In genomic region chrX:124476562-124476961, GRCh38 we compare ENCODE assay signal across 11 cellular contexts.
"Had no signal": no experiment of that assay in that cellular context is flagged by ENCODE, and none has a peak within 500 bp of the region (broad histone marks: within the 10 kb centered on the region; RNA-seq: fewer than 3 reads in every experiment).

No MANE protein-coding gene starts in this region.

- DNase-seq: activated CD4-positive, alpha-beta T cell treated with anti-CD3 and anti-CD28 coated beads, Interleukin-2, amount 10 ng/mL, durations not matched to agents 7 days and 5 days; activated CD4-positive, CD25-positive, alpha-beta regulatory T cell; activated CD8-positive, alpha-beta memory T cell treated with anti-CD3 and anti-CD28 coated beads for 24 hours; activated naive CD4-positive, alpha-beta T cell treated with anti-CD3 and anti-CD28 coated beads, Interleukin-2, amount 10 ng/mL, durations not matched to agents 7 days and 5 days; colonic mucosa; esophagus squamous epithelium; foreskin fibroblast; left colon; naive B cell; stomach had no signal

- ATAC-seq: activated T-helper 17 cell treated with anti-CD3 and anti-CD28 coated beads, Interleukin-2, amount 50 U/mL, for 72 hours; left colon had no signal
